ENCODE assay signal across 1 cellular context in the genomic region with DNA sequence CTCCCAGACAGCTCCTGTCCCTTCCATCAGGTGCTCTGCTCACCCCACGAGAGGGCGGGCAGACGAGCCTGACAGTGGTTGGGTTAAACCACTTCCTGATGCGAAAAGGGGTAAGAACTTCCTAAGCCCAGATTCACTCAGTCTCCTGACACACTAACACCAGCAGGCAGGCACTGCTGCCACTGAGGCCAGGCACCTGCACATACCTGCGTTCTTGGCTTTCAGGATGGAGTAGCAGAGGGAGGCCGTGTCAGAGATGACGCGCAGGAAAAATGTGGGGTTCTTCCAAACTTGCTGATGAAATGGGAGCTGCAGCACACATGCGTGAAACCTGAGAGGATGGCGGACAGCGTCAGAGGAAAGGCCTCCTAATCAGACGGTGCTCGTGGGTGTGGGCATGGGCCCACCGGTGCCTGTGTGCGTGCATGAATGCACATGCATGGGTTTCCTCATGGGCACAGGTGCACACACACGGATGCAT.
TF ChIP-seq lines count a peak whose summit lies in the region.

No MANE protein-coding gene starts in this region.

TF ChIP-seq in HEK293, 187 proteins besides CTCF, POLR2A, EP300 and RAD21 (continued from another document):
- TF ChIP-seq, protein P1, sequence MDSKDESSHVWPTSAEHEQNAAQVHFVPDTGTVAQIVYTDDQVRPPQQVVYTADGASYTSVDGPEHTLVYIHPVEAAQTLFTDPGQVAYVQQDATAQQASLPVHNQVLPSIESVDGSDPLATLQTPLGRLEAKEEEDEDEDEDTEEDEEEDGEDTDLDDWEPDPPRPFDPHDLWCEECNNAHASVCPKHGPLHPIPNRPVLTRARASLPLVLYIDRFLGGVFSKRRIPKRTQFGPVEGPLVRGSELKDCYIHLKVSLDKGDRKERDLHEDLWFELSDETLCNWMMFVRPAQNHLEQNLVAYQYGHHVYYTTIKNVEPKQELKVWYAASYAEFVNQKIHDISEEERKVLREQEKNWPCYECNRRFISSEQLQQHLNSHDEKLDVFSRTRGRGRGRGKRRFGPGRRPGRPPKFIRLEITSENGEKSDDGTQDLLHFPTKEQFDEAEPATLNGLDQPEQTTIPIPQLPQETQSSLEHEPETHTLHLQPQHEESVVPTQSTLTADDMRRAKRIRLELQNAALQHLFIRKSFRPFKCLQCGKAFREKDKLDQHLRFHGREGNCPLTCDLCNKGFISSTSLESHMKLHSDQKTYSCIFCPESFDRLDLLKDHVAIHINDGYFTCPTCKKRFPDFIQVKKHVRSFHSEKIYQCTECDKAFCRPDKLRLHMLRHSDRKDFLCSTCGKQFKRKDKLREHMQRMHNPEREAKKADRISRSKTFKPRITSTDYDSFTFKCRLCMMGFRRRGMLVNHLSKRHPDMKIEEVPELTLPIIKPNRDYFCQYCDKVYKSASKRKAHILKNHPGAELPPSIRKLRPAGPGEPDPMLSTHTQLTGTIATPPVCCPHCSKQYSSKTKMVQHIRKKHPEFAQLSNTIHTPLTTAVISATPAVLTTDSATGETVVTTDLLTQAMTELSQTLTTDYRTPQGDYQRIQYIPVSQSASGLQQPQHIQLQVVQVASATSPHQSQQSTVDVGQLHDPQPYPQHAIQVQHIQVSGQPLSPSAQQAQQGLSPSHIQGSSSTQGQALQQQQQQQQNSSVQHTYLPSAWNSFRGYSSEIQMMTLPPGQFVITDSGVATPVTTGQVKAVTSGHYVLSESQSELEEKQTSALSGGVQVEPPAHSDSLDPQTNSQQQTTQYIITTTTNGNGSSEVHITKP (tag by site-specific recombination; IDR thresholded peaks at IDR 0.05): peak; percentile 32; the same call in 1 of the 2 replicates
